In genomic region chr1:68210027-68210426, GRCh38 we compare ENCODE assay signal across 1 cellular context.
A peak's percentile ranks its signal among the peaks of the same experiment; 100 is the strongest.
TF ChIP-seq lines count a peak whose summit lies in the region.

No MANE protein-coding gene starts in this region.

TF ChIP-seq in K562, 482 proteins besides CTCF, POLR2A, EP300 and RAD21:
- TF ChIP-seq HNRNPL (IDR thresholded peaks at IDR 0.05; ENCODE audit: low read depth, low read length) (no peak), RFX1 (IDR thresholded peaks at IDR 0.05) (peak; percentile 44)
